In the genomic region with DNA sequence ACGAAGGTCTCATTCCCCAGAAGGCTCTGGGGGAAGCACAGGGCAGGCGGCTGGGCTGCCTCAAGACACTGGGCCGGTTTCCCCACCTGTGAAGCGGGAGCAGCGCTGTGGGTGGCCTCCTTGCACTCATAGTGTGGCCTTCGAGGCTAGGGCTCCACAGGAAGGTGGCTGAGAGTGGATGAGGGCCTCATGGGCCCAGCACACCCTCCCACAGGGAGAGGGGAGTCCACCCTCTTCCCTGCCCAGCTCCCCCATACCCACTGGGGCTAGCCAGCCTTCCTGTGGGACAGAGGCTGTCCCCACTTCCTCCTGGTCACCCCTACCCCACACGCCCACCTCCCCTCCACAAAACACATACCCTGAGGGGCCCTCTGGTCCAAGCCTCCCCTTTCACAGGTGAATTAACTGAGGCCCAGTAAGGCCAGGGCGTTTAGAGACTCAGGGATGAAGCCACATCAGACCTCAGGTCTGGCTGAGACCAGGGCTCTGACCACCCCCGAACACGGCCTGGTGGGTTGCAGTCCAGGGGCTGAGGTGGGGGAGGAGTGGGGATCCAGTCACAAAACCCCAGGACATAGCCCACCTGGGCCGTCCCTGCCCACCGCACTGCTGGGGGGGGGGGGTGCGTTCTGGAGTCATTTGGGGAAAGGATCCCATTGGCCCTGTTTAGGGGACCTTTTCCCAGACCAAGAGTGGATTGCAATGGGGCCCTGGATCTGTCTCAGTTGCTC, we compare ENCODE assay signal across 9 cellular contexts. TPM values are rescaled to one million over a fixed set of nuclear protein-coding genes. Genes with fewer than 3 reads are reported as not detected.
A peak's percentile ranks its signal among the peaks of the same experiment; 100 is the strongest.
DNase-seq lines count a peak whose midpoint lies in the region; ATAC-seq and TF ChIP-seq lines count a peak whose summit lies in the region.
"Had no signal": no experiment of that assay in that cellular context is flagged by ENCODE, and none has a peak within 500 bp of the region (broad histone marks: within the 10 kb centered on the region; RNA-seq: fewer than 3 reads in every experiment).

No MANE protein-coding gene starts in this region.

- peaks cover 0 to 9% (median 3%) of the 10 kb centered on the region in 8 donors for H3K9me3 Mint-ChIP-seq in CD4-positive, alpha-beta memory T cell

- H3K36me3 ChIP-seq in CD4-positive, alpha-beta memory T cell (ENCODE audit: insufficient read depth, low read length), result no peaks in the 10 kb centered on the region
- H3K36me3 ChIP-seq in MG63, result peaks cover 47% of the 10 kb centered on the region
- no peaks in the 10 kb centered on the region for H3K36me3 ChIP-seq in esophagus squamous epithelium
- no peaks in the 10 kb centered on the region for H3K36me3 ChIP-seq in psoas muscle (ENCODE audit: insufficient read depth in 1 of 2, low read depth in 1 of 2)

- H3K9me3 ChIP-seq in CD4-positive, alpha-beta memory T cell (ENCODE audit: control insufficient read depth in 1 of 2, low read length in 2 of 2), result peaks cover 0 to 4% of the 10 kb centered on the region in 2 donors
- no peaks in the 10 kb centered on the region; the same call in 1 of the 2 replicates for H3K9me3 ChIP-seq in MG63
- H3K9me3 ChIP-seq in esophagus squamous epithelium, result no peaks in the 10 kb centered on the region
- no peaks in the 10 kb centered on the region for H3K9me3 ChIP-seq in psoas muscle

- no peak for TF ChIP-seq POLR2A in esophagus squamous epithelium (IDR thresholded peaks at IDR 0.05)

- CTCF ChIA-PET in CD4-positive, alpha-beta memory T cell (lab: Charles Lee; ENCODE audit: partially characterized antibody), result no interaction called here

- intact Hi-C loops in CD4-positive, alpha-beta memory T cell (cut with micrococcal nuclease), result no loop called here
- intact Hi-C loops in esophagus squamous epithelium (cut with DNase I), result no loop called here
- intact Hi-C loops in psoas muscle (cut with DNase I), result no loop called here

- no peak for DNase-seq in CD4-positive, alpha-beta memory T cell
- DNase-seq in MG63 (no peak), esophagus squamous epithelium (lab: John Stamatoyannopoulos, UW) (no peak), psoas muscle (peak in 1 of 2 donors; percentile 31), retina (no peak)
- DNase-seq in activated CD4-positive, alpha-beta T cell treated with anti-CD3 and anti-CD28 coated beads for 1 hour, result no peak
- DNase-seq: Karpas-422 had no signal

- peaks cover 33 to 35% of the 10 kb centered on the region in 2 donors for H3K27me3 Mint-ChIP-seq in CD4-positive, alpha-beta memory T cell

- H3K36me3 Mint-ChIP-seq in CD4-positive, alpha-beta memory T cell, result peaks cover 0 to 5% of the 10 kb centered on the region in 2 donors

- H3K4me1 ChIP-seq in CD4-positive, alpha-beta memory T cell (ENCODE audit: insufficient read depth, low read length), result peaks cover 7% of the 10 kb centered on the region
- H3K4me1 ChIP-seq in esophagus squamous epithelium, result peaks cover 26 to 55% (median 31%) of the 10 kb centered on the region in 3 donors
- H3K4me1 ChIP-seq in psoas muscle, result no peaks in the 10 kb centered on the region

- H3K4me1 Mint-ChIP-seq in CD4-positive, alpha-beta memory T cell, result peaks cover 3 to 20% (median 9%) of the 10 kb centered on the region in 4 donors

- H3K27ac Mint-ChIP-seq in CD4-positive, alpha-beta memory T cell, result no peak overlapping the region

- POLR2A ChIA-PET in CD4-positive, alpha-beta memory T cell (lab: Charles Lee; ENCODE audit: partially characterized antibody), result interaction anchor here (1.5 kb wide), 1 partner anchor 80 kb away, joined by 4 read pairs; a partner anchor contains a TSS

- H3K4me3 ChIP-seq in CD4-positive, alpha-beta memory T cell (ENCODE audit: low read length in 2 of 2), result no peak overlapping the region
- H3K4me3 ChIP-seq in MG63 (peak overlapping the region; percentile 69), esophagus squamous epithelium (peak overlapping the region; percentile 32 to 73 (median 46)), psoas muscle (peak overlapping the region; percentile 61)

- peaks cover 21% of the 10 kb centered on the region for H3K27me3 ChIP-seq in CD4-positive, alpha-beta memory T cell (ENCODE audit: insufficient read depth, low read length)
- H3K27me3 ChIP-seq in MG63 (no peaks in the 10 kb centered on the region), esophagus squamous epithelium (peaks cover 0 to 52% (median 11%) of the 10 kb centered on the region in 4 donors), psoas muscle (ENCODE audit: insufficient read depth in 3 of 3, low read length in 2 of 3) (peaks cover 0 to 42% (median 9%) of the 10 kb centered on the region in 3 donors)

- TF ChIP-seq CTCF in esophagus squamous epithelium (IDR thresholded peaks at IDR 0.05), result no peak
- no peak for TF ChIP-seq CTCF in psoas muscle (IDR thresholded peaks at IDR 0.05)

- 74 to 100% methylated on average over 1 to 9 of the region's 13 CpGs for WGBS in esophagus squamous epithelium, 2 donors
- 77 to 83% (median 82%) methylated on average over 11 to 13 of the region's 13 CpGs for WGBS in psoas muscle, 3 donors

- ATAC-seq in psoas muscle (peak in 2 of 4 donors; percentile 14 to 17), GM21360 (IDR thresholded peaks at IDR 0.05; ENCODE audit: unreplicated experiment) (no peak), HG02763 (IDR thresholded peaks at IDR 0.05; ENCODE audit: unreplicated experiment) (no peak)

- H3K4me3 Mint-ChIP-seq in CD4-positive, alpha-beta memory T cell, result peak overlapping the region; percentile 46 to 83 (median 68)

- no peak overlapping the region for H3K27ac ChIP-seq in CD4-positive, alpha-beta memory T cell (ENCODE audit: low read depth, low read length)
- H3K27ac ChIP-seq in esophagus squamous epithelium (peak overlapping the region; percentile 42 to 73 (median 64)), psoas muscle (no peak overlapping the region)

RNA-seq across cellular contexts. Expression of a gene that starts 1.1 kb away (rescaled TPM):
- 1 to 10 TPM; 1.9 to 2.2 TPM for total RNA-seq in CD4-positive, alpha-beta memory T cell
- not detected for polyA plus RNA-seq in CD4-positive, alpha-beta memory T cell
- total RNA-seq in MG63 (2014; rRNA removed; shearing (Covaris generic); ENCODE audit: low replicate concordance), result 24.9 and 43.8 TPM in 2 replicates
- total RNA-seq in esophagus squamous epithelium, result 10 to 100 TPM in 1 of 4 donors, 1 to 10 TPM in 3; 1.1 to 10.3 (median 3.4) TPM
- 1 to 10 TPM; 2.6 to 3.9 (median 3.4) TPM for total RNA-seq in psoas muscle
- polyA plus RNA-seq in psoas muscle, result 1 to 10 TPM; 1.5 to 3.5 (median 2.4) TPM

RNA-seq across cellular contexts. Expression of a gene that starts 37.4 kb away (rescaled TPM):
- not detected for total RNA-seq in CD4-positive, alpha-beta memory T cell
- polyA plus RNA-seq in CD4-positive, alpha-beta memory T cell, result not detected
- 1.8 TPM in 1 of 2 replicates, not detected in the other for total RNA-seq in MG63 (2014; rRNA removed; shearing (Covaris generic); ENCODE audit: low replicate concordance)
- total RNA-seq in esophagus squamous epithelium, result 1 to 10 TPM in 1 of 4 donors, under 1 TPM in 2, not detected in 1; 0.59 to 2.4 (median 0.83) TPM
- total RNA-seq in psoas muscle, result under 1 TPM in 1 of 4 donors, not detected in 3; 0.38 TPM
- polyA plus RNA-seq in psoas muscle, result under 1 TPM in 2 of 3 donors, not detected in 1; 0.17 to 0.20 TPM

Comparison
In these comparisons a context has a peak if more than half of its experiments do, and no peak if none do; other contexts are left out.
1. H3K27ac ChIP-seq: peak in esophagus squamous epithelium (4 of 4); none in CD4-positive, alpha-beta memory T cell (single experiment) and psoas muscle (single experiment).
2. H3K4me3 ChIP-seq: peak in MG63 (single experiment), esophagus squamous epithelium (4 of 4) and psoas muscle (single experiment); none in CD4-positive, alpha-beta memory T cell (0 of 2).